Comparison of ENCODE assay signal across 21 cellular contexts in genomic region chr2:179726461-179727180, GRCh38.
"Had no signal": no experiment of that assay in that cellular context is flagged by ENCODE, and none has a peak within 500 bp of the region (broad histone marks: within the 10 kb centered on the region; RNA-seq: fewer than 3 reads in every experiment).

No MANE protein-coding gene starts in this region.

- H3K36me3 ChIP-seq: heart right ventricle, right atrium auricular region, suprapubic skin, tibial artery, upper lobe of right lung, vagina had no signal

- ATAC-seq: esophagus mucosa; heart right ventricle; left lobe of liver; mucosa of descending colon; naive thymus-derived CD8-positive, alpha-beta T cell; stimulated activated effector memory CD8-positive, alpha-beta T cell treated with anti-CD3 and anti-CD28 coated beads, Interleukin-12 subunit alpha, Interleukin-12 subunit beta, amount 100 ng/mL, for 72 hours; stimulated activated naive CD8-positive, alpha-beta T cell treated with anti-CD3 and anti-CD28 coated beads, Interleukin-15, Interleukin-2, amounts not matched to agents 100 U/mL and 50 U/mL, for 24 hours; upper lobe of right lung had no signal

- H3K27ac Mint-ChIP-seq: naive thymus-derived CD8-positive, alpha-beta T cell; stimulated activated effector memory CD8-positive, alpha-beta T cell treated with anti-CD3 and anti-CD28 coated beads, Interleukin-12 subunit alpha, Interleukin-12 subunit beta, amount 100 ng/mL, for 72 hours had no signal

- H3K27me3 ChIP-seq: right atrium auricular region, suprapubic skin, tibial artery, upper lobe of right lung, vagina had no signal

- FAIRE-seq: frontal cortex, islet of Langerhans had no signal

- H3K4me1 Mint-ChIP-seq: naive thymus-derived CD8-positive, alpha-beta T cell; neural crest cell; stimulated activated effector memory CD8-positive, alpha-beta T cell treated with anti-CD3 and anti-CD28 coated beads, Interleukin-12 subunit alpha, Interleukin-12 subunit beta, amount 100 ng/mL, for 72 hours had no signal

- H3K36me3 Mint-ChIP-seq: naive thymus-derived CD8-positive, alpha-beta T cell; stimulated activated effector memory CD8-positive, alpha-beta T cell treated with anti-CD3 and anti-CD28 coated beads, Interleukin-12 subunit alpha, Interleukin-12 subunit beta, amount 100 ng/mL, for 72 hours had no signal

- DNase-seq: effector CD4-positive, alpha-beta T cell; heart right ventricle; hypothalamus; mucosa of descending colon; naive thymus-derived CD8-positive, alpha-beta T cell; posterior cingulate gyrus; stimulated activated CD4-positive, alpha-beta T cell treated with anti-CD3 and anti-CD28 coated beads, Interleukin-2, amount 100 ng/mL, for 48 hours; stimulated activated naive CD8-positive, alpha-beta T cell treated with anti-CD3 and anti-CD28 coated beads, Interleukin-15, Interleukin-2, amounts not matched to agents 100 U/mL and 50 U/mL, for 24 hours; tibial artery; upper lobe of right lung had no signal

- H3K4me3 Mint-ChIP-seq: naive thymus-derived CD8-positive, alpha-beta T cell; neural crest cell; stimulated activated effector memory CD8-positive, alpha-beta T cell treated with anti-CD3 and anti-CD28 coated beads, Interleukin-12 subunit alpha, Interleukin-12 subunit beta, amount 100 ng/mL, for 72 hours had no signal

- H3K27me3 Mint-ChIP-seq: naive thymus-derived CD8-positive, alpha-beta T cell had no signal

- H3K4me3 ChIP-seq: coronary artery, heart right ventricle, mucosa of descending colon, right atrium auricular region, smooth muscle cell, suprapubic skin, tibial artery, upper lobe of right lung, vagina had no signal

- H3K9me3 Mint-ChIP-seq: naive thymus-derived CD8-positive, alpha-beta T cell; stimulated activated effector memory CD8-positive, alpha-beta T cell treated with anti-CD3 and anti-CD28 coated beads, Interleukin-12 subunit alpha, Interleukin-12 subunit beta, amount 100 ng/mL, for 72 hours had no signal

- H3K4me2 ChIP-seq: smooth muscle cell had no signal

- H3K4me1 ChIP-seq: heart right ventricle, right atrium auricular region, suprapubic skin, tibial artery, upper lobe of right lung, vagina had no signal

- H3K27ac ChIP-seq: coronary artery, heart right ventricle, right atrium auricular region, suprapubic skin, tibial artery, upper lobe of right lung, vagina had no signal

- H3K9me3 ChIP-seq: heart right ventricle, mucosa of descending colon, right atrium auricular region, suprapubic skin, tibial artery, upper lobe of right lung, vagina had no signal
